ENCODE assay signal across 8 cellular contexts in genomic region chr19:18416778-18417249, GRCh38. TPM values are rescaled to one million over a fixed set of nuclear protein-coding genes. Genes with fewer than 3 reads are reported as not detected.
A peak's percentile ranks its signal among the peaks of the same experiment; 100 is the strongest.
DNase-seq lines count a peak whose midpoint lies in the region; ATAC-seq and TF ChIP-seq lines count a peak whose summit lies in the region.

No MANE protein-coding gene starts in this region.

- TF ChIP-seq POLR2A in breast epithelium (IDR thresholded peaks at IDR 0.05): no peak
- no peak for TF ChIP-seq POLR2A in sigmoid colon (IDR thresholded peaks at IDR 0.05)

- H3K9ac ChIP-seq in iPS-18a (ENCODE audit: low read length): peak overlapping the region; percentile 93

- intact Hi-C loops in breast epithelium (cut with DNase I; ENCODE audit: low total_unique reads) (loop anchor here (10.0 kb wide), 1 partner anchor 152 kb away; no protein-coding TSS in a partner anchor), sigmoid colon (cut with DNase I) (loop anchor here (5.0 to 10.0 kb wide), 2 partner anchors 135 to 302 kb away; partner anchors contain the start of gene JUND)

- no peaks in the 10 kb centered on the region for H3K27me3 ChIP-seq in breast epithelium
- peaks cover 46% of the 10 kb centered on the region for H3K27me3 ChIP-seq in iPS-18a (ENCODE audit: control insufficient read depth, insufficient read depth, low read length)
- peaks cover 0 to 29% (median 3%) of the 10 kb centered on the region in 3 donors for H3K27me3 ChIP-seq in sigmoid colon

- H3K27ac ChIP-seq in breast epithelium: peak overlapping the region; percentile 91 to 92
- peak overlapping the region; percentile 86 for H3K27ac ChIP-seq in iPS-18a (ENCODE audit: low read length)
- H3K27ac ChIP-seq in sigmoid colon: peak overlapping the region; percentile 82 to 88 (median 86)

- H3K9me3 ChIP-seq in breast epithelium: no peaks in the 10 kb centered on the region
- H3K9me3 ChIP-seq in iPS-18a (ENCODE audit: control insufficient read depth, low read depth, low read length): no peaks in the 10 kb centered on the region
- no peaks in the 10 kb centered on the region for H3K9me3 ChIP-seq in sigmoid colon

- H3K4me1 ChIP-seq in breast epithelium (peaks cover 22 to 34% of the 10 kb centered on the region in 2 donors), iPS-18a (ENCODE audit: control insufficient read depth, low read depth, low read length) (peaks cover 10% of the 10 kb centered on the region), sigmoid colon (peaks cover 0 to 68% (median 62%) of the 10 kb centered on the region in 4 donors)

- TF ChIP-seq CTCF in breast epithelium (IDR thresholded peaks at IDR 0.05): no peak
- TF ChIP-seq CTCF in sigmoid colon (IDR thresholded peaks at IDR 0.05): no peak

- 1% methylated on average over 44 of the region's 44 CpGs for WGBS in sigmoid colon, 2 donors

- TF ChIP-seq EP300 in sigmoid colon (IDR thresholded peaks at IDR 0.05): no peak

- DNase-seq in ELF-1 (ENCODE audit: low read depth, low spot score) (peak; percentile 89), NCI-H146 (lab: John Stamatoyannopoulos, UW) (peak; percentile 91), T-helper 2 cell (peak in 4 of 5 experiments; percentile 21 to 70 (median 48)), breast epithelium (ENCODE audit: low spot score in 2 of 2) (peak; percentile 83 to 89), sigmoid colon (peak; percentile 95)

- no peak for ATAC-seq in GM19467 (IDR thresholded peaks at IDR 0.05; ENCODE audit: unreplicated experiment)
- no peak for ATAC-seq in GM19328 (IDR thresholded peaks at IDR 0.05; ENCODE audit: unreplicated experiment)

- H3K4me3 ChIP-seq in breast epithelium (peak overlapping the region; percentile 34 to 96 (median 73)), iPS-18a (ENCODE audit: low read length) (peak overlapping the region; percentile 65), sigmoid colon (peak overlapping the region; percentile 6 to 74 (median 38))

- no peaks in the 10 kb centered on the region for H3K36me3 ChIP-seq in breast epithelium
- no peaks in the 10 kb centered on the region for H3K36me3 ChIP-seq in iPS-18a (ENCODE audit: control insufficient read depth, low read depth, low read length)
- H3K36me3 ChIP-seq in sigmoid colon: no peaks in the 10 kb centered on the region

RNA-seq across cellular contexts. Expression of gene SSBP4, which starts 2.4 kb away (rescaled TPM):
- total RNA-seq in breast epithelium: 10 to 100 TPM; 29.4 to 71.8 (median 46.7) TPM
- 10 to 100 TPM; 52.4 to 71.4 (median 58.0) TPM for total RNA-seq in sigmoid colon
- polyA plus RNA-seq in sigmoid colon: 10 to 100 TPM; 13.9 to 51.4 (median 32.4) TPM

RNA-seq across cellular contexts. Expression of gene LRRC25, which starts 19.4 kb away (rescaled TPM):
- total RNA-seq in breast epithelium (10 to 100 TPM in 1 of 3 donors, 1 to 10 TPM in 2; 3.9 to 27.2 (median 7.2) TPM), sigmoid colon (10 to 100 TPM in 1 of 4 donors, 1 to 10 TPM in 3; 2.2 to 13.3 (median 9.0) TPM)
- 10 to 100 TPM in 1 of 3 donors, 1 to 10 TPM in 2; 4.2 to 10.9 (median 6.0) TPM for polyA plus RNA-seq in sigmoid colon

RNA-seq across cellular contexts. Expression of gene ISYNA1, which starts 21.1 kb away (rescaled TPM):
- total RNA-seq in breast epithelium (10 to 100 TPM in 2 of 3 donors, 1 to 10 TPM in 1; 7.4 to 42.9 (median 40.2) TPM), sigmoid colon (10 to 100 TPM in 3 of 4 donors, 1 to 10 TPM in 1; 9.1 to 12.8 (median 11.5) TPM)
- polyA plus RNA-seq in sigmoid colon: 10 to 100 TPM in 1 of 3 donors, 1 to 10 TPM in 2; 3.7 to 18.7 (median 4.2) TPM

RNA-seq across cellular contexts. Expression of gene GDF15, which starts 30.9 kb away (rescaled TPM):
- 10 to 100 TPM in 1 of 3 donors, 1 to 10 TPM in 2; 2.7 to 60.3 (median 9.2) TPM for total RNA-seq in breast epithelium
- 1 to 10 TPM; 1.1 to 7.9 (median 3.9) TPM for total RNA-seq in sigmoid colon
- polyA plus RNA-seq in sigmoid colon: 10 to 100 TPM in 2 of 3 donors, 1 to 10 TPM in 1; 7.2 to 79.7 (median 24.5) TPM
